ENCODE assay signal across 8 cellular contexts in genomic region chr6:28807682-28808280, GRCh38.
DNase-seq lines count a peak whose midpoint lies in the region; ATAC-seq and TF ChIP-seq lines count a peak whose summit lies in the region.

No MANE protein-coding gene starts in this region.

- in situ Hi-C loops in astrocyte of the spinal cord (cut with HindIII; ENCODE audit: low sequenced_read_pairs) = no loop called here

- ATAC-seq in GM19455 (IDR thresholded peaks at IDR 0.05; ENCODE audit: unreplicated experiment) (no peak), GM21737 (IDR thresholded peaks at IDR 0.05; ENCODE audit: unreplicated experiment) (no peak), HG03442 (IDR thresholded peaks at IDR 0.05; ENCODE audit: unreplicated experiment) (no peak)

- H3K4me3 ChIP-seq in astrocyte of the spinal cord (ENCODE audit: low read depth, low read length) = peak overlapping the region; percentile 28

- no peak for TF ChIP-seq CTCF in astrocyte of the spinal cord (IDR thresholded peaks at IDR 0.05; ENCODE audit: low read depth, low read length)

- DNase-seq in activated CD4-positive, alpha-beta T cell treated with anti-CD3 and anti-CD28 coated beads for 48 hours = peak; percentile 74
- DNase-seq in activated CD4-positive, alpha-beta T cell treated with anti-CD3 and anti-CD28 coated beads, Interleukin-2, amount 50 U/mL, for 4 hours = no peak
- DNase-seq in NCI-H526 treated with DMSO at 0.1 percent for 48 hours (lab: John Stamatoyannopoulos, UW) (peak; percentile 26), astrocyte of the spinal cord (ENCODE audit: low read depth, low spot score) (peak; percentile 57), non-pigmented ciliary epithelial cell (ENCODE audit: low read depth) (peak; percentile 34)

Comparison
In these comparisons a context has a peak if more than half of its experiments do, and no peak if none do; other contexts are left out.
1. DNase-seq: peak in activated CD4-positive, alpha-beta T cell treated with anti-CD3 and anti-CD28 coated beads for 48 hours (single experiment), NCI-H526 treated with DMSO at 0.1 percent for 48 hours (single experiment), astrocyte of the spinal cord (single experiment) and non-pigmented ciliary epithelial cell (single experiment); none in activated CD4-positive, alpha-beta T cell treated with anti-CD3 and anti-CD28 coated beads, Interleukin-2, amount 50 U/mL, for 4 hours (0 of 2).